In the genomic region with DNA sequence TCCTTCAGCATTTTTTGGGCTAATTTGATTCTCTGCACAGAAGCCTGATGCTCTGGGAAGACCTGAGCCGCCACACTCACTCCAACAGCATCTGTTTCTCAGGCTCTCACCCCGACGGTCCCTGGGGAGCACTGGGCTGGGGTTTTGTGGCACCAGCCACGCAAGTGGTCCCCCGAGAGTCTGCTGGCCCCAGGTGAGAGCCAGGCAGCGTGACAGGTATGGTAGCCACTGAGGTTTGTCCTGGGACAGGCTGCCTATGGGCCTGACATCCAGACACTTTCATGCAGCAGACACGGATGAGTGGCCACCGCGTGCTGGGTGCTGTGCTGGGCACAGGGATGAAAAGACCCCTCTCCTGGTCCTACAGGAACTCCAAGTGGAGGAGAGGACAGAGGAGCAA, we compare ENCODE assay signal across 20 cellular contexts. TPM values are rescaled to one million over a fixed set of nuclear protein-coding genes. Genes with fewer than 3 reads are reported as not detected.
DNase-seq lines count a peak whose midpoint lies in the region; FAIRE-seq and TF ChIP-seq lines count a peak whose summit lies in the region.
"Had no signal": no experiment of that assay in that cellular context is flagged by ENCODE, and none has a peak within 500 bp of the region (broad histone marks: within the 10 kb centered on the region; RNA-seq: fewer than 3 reads in every experiment).

No MANE protein-coding gene starts in this region.

- H2AFZ ChIP-seq in H1 (ENCODE audit: low read length), result no peak overlapping the region
- H2AFZ ChIP-seq: GM23248 had no signal

- no peak overlapping the region for H2BK5ac ChIP-seq in H1 (ENCODE audit: low read depth, low read length)

- peaks cover 14 to 24% (median 19%) of the 10 kb centered on the region in 11 experiments; a peak in 21 of 22 replicates for H3K9me3 ChIP-seq in BLaER1 treated with 17β-estradiol and CSF1 and Interleukin-3, amounts not matched to agents 10 nM and 100 nM (replicated peaks in 1 of 11)
- H3K9me3 ChIP-seq in H1 (ENCODE audit: insufficient read depth in 2 of 2, low read depth in 1 of 2, low read length in 1 of 2), result peaks cover 11 to 20% of the 10 kb centered on the region in 2 experiments

- peaks cover 0 to 11% of the 10 kb centered on the region in 2 experiments; a peak in 2 of 4 replicates for H3K79me2 ChIP-seq in H1 (ENCODE audit: control insufficient read depth in 1 of 2, insufficient read depth in 2 of 2, low read length in 2 of 2)

- H4K20me1 ChIP-seq in BLaER1 treated with 17β-estradiol and CSF1 and Interleukin-3, amounts not matched to agents 10 nM and 100 nM, result peaks cover 0 to 6% (median 0%) of the 10 kb centered on the region in 11 experiments; a peak in 2 of 22 replicates
- peaks cover 0 to 2% of the 10 kb centered on the region in 2 experiments for H4K20me1 ChIP-seq in H1 (replicated peaks in 1 of 2; ENCODE audit: control insufficient read depth in 1 of 2, insufficient read depth in 2 of 2, low read length in 2 of 2)

- CTCF ChIA-PET in H1 (lab: Charles Lee; ENCODE audit: partially characterized antibody), result interaction anchor here (0.7 to 1.2 kb wide), 2 partner anchors 10 to 358 kb away, joined by 3 read pairs; no protein-coding TSS in a partner anchor

- peaks cover 32 to 60% (median 41%) of the 10 kb centered on the region in 10 experiments for H3K4me1 ChIP-seq in BLaER1 treated with 17β-estradiol and CSF1 and Interleukin-3, amounts not matched to agents 10 nM and 100 nM
- H3K4me1 ChIP-seq in H1 (replicated peaks in 1 of 4; ENCODE audit: control insufficient read depth in 3 of 4, insufficient read depth in 4 of 4, low read length in 3 of 4), result peaks cover 0 to 3% (median 0%) of the 10 kb centered on the region in 4 experiments; a peak in 2 of 7 replicates

- no peak overlapping the region for H3K23ac ChIP-seq in H1 (ENCODE audit: insufficient read length)

- DNase-seq in H1 (ENCODE audit: low read depth in 1 of 2, low spot score in 2 of 2) (no peak), substantia nigra (lab: John Stamatoyannopoulos, UW) (no peak), foreskin melanocyte (no peak), NCI-H510A (lab: John Stamatoyannopoulos, UW) (no peak), activated gamma-delta T cell treated with Interleukin-2 at 50 U/mL for 16 hours (no peak)
- DNase-seq: ACHN; AML-193; CD8-positive, alpha-beta T cell; DMS 273 treated with DMSO at 0.1 percent for 48 hours; DMS53; DND-41; EL; GM23248; HCEC 1CT had no signal

- H3K79me1 ChIP-seq in H1 (ENCODE audit: low read depth, low read length), result peaks cover 2% of the 10 kb centered on the region

- TF ChIP-seq POLR2A in H1 (IDR thresholded peaks at IDR 0.05; ENCODE audit: control extremely low read depth in 1 of 2, low read depth in 2 of 2, low read length in 2 of 2), result no peak

- no peak overlapping the region for H3K9ac ChIP-seq in BLaER1 treated with 17β-estradiol and CSF1 and Interleukin-3, amounts not matched to agents 10 nM and 100 nM
- H3K9ac ChIP-seq in H1 (replicated peaks in 1 of 4; ENCODE audit: extremely low read depth in 1 of 4, low read depth in 3 of 4, low read length in 3 of 4), result no peak overlapping the region
- H3K9ac ChIP-seq: GM23248 had no signal

- 85% methylated on average over 9 of the region's 9 CpGs; no CpG with 5 or more reads in 1 of the 2 experiments for WGBS in H1 (ENCODE audit: extremely low coverage in 1 of 2, insufficient coverage in 1 of 2, insufficient read length in 1 of 2, insufficient replicate concordance in 2 of 2, low coverage in 1 of 2, low lambda C conversion rate in 2 of 2, missing lambda C conversion rate in 1 of 2), 2 experiments

- H3K14ac ChIP-seq in H1 (ENCODE audit: insufficient read length), result no peak overlapping the region

- no peak overlapping the region for H2BK12ac ChIP-seq in H1 (ENCODE audit: low read depth, low read length)

- H3K4me3 ChIP-seq in BLaER1 treated with 17β-estradiol and CSF1 and Interleukin-3, amounts not matched to agents 10 nM and 100 nM, result no peak overlapping the region
- no peak overlapping the region for H3K4me3 ChIP-seq in H1 (ENCODE audit: extremely low read depth in 1 of 4, insufficient read depth in 2 of 4, low read depth in 3 of 4, low read length in 4 of 4)
- H3K4me3 ChIP-seq: GM12878, GM23248 had no signal

- POLR2A ChIA-PET in H1 (lab: Charles Lee; ENCODE audit: partially characterized antibody), result no interaction called here

- no peak overlapping the region for H4K91ac ChIP-seq in H1 (replicated peaks; ENCODE audit: insufficient read length, low read length)

- no peak for TF ChIP-seq EP300 in H1 (IDR thresholded peaks at IDR 0.05; ENCODE audit: borderline replicate concordance in 1 of 2, low read depth in 2 of 2, low read length in 2 of 2)

- peak overlapping the region; percentile 73; the same call in 1 of the 2 replicates for H4K8ac ChIP-seq in H1 (ENCODE audit: extremely low read depth, insufficient read depth, low read length)

- H2BK120ac ChIP-seq in H1 (replicated peaks; ENCODE audit: low read depth, low read length), result no peak overlapping the region

- no peak for TF ChIP-seq RAD21 in H1 (IDR thresholded peaks at IDR 0.05 in 1 of 2, conservative IDR thresholded peaks at IDR 0.05 in 1 of 2; ENCODE audit: low read depth in 2 of 2, low read length in 2 of 2)

- no peak overlapping the region for H4K5ac ChIP-seq in H1 (ENCODE audit: insufficient read length, low read depth, low read length)

- peak overlapping the region in 10 of 11 experiments; percentile 26 to 88 (median 71); a peak in 20 of 22 replicates for H3K4me2 ChIP-seq in BLaER1 treated with 17β-estradiol and CSF1 and Interleukin-3, amounts not matched to agents 10 nM and 100 nM
- no peak overlapping the region for H3K4me2 ChIP-seq in H1 (ENCODE audit: insufficient read depth in 1 of 2, low read depth in 2 of 2, low read length in 2 of 2)

- H2AK5ac ChIP-seq in H1 (ENCODE audit: low read depth, low read length), result no peak overlapping the region

- TF ChIP-seq CTCF in H1 (IDR thresholded peaks at IDR 0.05; ENCODE audit: control extremely low read depth in 1 of 3, insufficient read depth in 1 of 3, low read depth in 1 of 3, low read length in 3 of 3), result no peak

- no peak overlapping the region for H2BK20ac ChIP-seq in H1 (ENCODE audit: low read length)

- H2BK15ac ChIP-seq in H1 (ENCODE audit: low read length), result no peak overlapping the region

- no peaks in the 10 kb centered on the region for H3K36me3 ChIP-seq in BLaER1 treated with 17β-estradiol and CSF1 and Interleukin-3, amounts not matched to agents 10 nM and 100 nM
- H3K36me3 ChIP-seq in H1 (ENCODE audit: control insufficient read depth in 2 of 4, insufficient read depth in 4 of 4, low read length in 3 of 4), result no peaks in the 10 kb centered on the region

- H3K56ac ChIP-seq in H1 (replicated peaks; ENCODE audit: insufficient read length, low read depth, low read length), result no peak overlapping the region

- no peaks in the 10 kb centered on the region for H3K23me2 ChIP-seq in H1 (ENCODE audit: low read depth, low read length)

- no peak overlapping the region for H3K18ac ChIP-seq in H1 (ENCODE audit: extremely low read depth, low read length)

- no peak overlapping the region for H3K27ac ChIP-seq in BLaER1 treated with 17β-estradiol and CSF1 and Interleukin-3, amounts not matched to agents 10 nM and 100 nM
- peak overlapping the region; percentile 6 for H3K27ac ChIP-seq in angular gyrus (ENCODE audit: low read depth, low read length)
- H3K27ac ChIP-seq in H1 (ENCODE audit: low read depth, low read length), result no peak overlapping the region
- H3K27ac ChIP-seq in substantia nigra (ENCODE audit: low read depth, low read length, poor library complexity, severe bottlenecking), result peak overlapping the region; percentile 28
- H3K27ac ChIP-seq: GM23248 had no signal

- FAIRE-seq in H1 (lab: Jason Lieb, UNC), result no peak
- FAIRE-seq: A204.1, GM12878, H54 had no signal

- H3K4ac ChIP-seq in H1 (replicated peaks; ENCODE audit: insufficient read length, low read depth, low read length), result no peak overlapping the region

- peaks cover 0 to 23% (median 5%) of the 10 kb centered on the region in 11 experiments; a peak in 7 of 22 replicates for H3K27me3 ChIP-seq in BLaER1 treated with 17β-estradiol and CSF1 and Interleukin-3, amounts not matched to agents 10 nM and 100 nM
- peaks cover 0 to 2% (median 0%) of the 10 kb centered on the region in 4 experiments; a peak in 1 of 7 replicates for H3K27me3 ChIP-seq in H1 (replicated peaks in 1 of 4; ENCODE audit: control insufficient read depth in 3 of 4, extremely low read depth in 1 of 4, insufficient read depth in 3 of 4, low read length in 3 of 4)

TF ChIP-seq in H1, 55 proteins besides CTCF, POLR2A, EP300 and RAD21:
- no peak for TF ChIP-seq EGR1 (IDR thresholded peaks at IDR 0.05; ENCODE audit: borderline replicate concordance, low read depth, low read length)
- no peak for TF ChIP-seq SP1 (IDR thresholded peaks at IDR 0.05; ENCODE audit: low read depth, low read length)
- TF ChIP-seq SP4 (IDR thresholded peaks at IDR 0.05; ENCODE audit: low read length), result no peak
- no peak for TF ChIP-seq TEAD4 (IDR thresholded peaks at IDR 0.05; ENCODE audit: low read depth, low read length)
- TF ChIP-seq SUZ12 (IDR thresholded peaks at IDR 0.05; ENCODE audit: low read length), result no peak
- no peak for TF ChIP-seq POLR2AphosphoS5 (IDR thresholded peaks at IDR 0.05; ENCODE audit: low read depth, low read length)
- TF ChIP-seq MAFK (IDR thresholded peaks at IDR 0.05; ENCODE audit: low read depth, low read length), result no peak
- no peak for TF ChIP-seq KDM4A (IDR thresholded peaks at IDR 0.05; ENCODE audit: low read depth, low read length, severe bottlenecking)

RNA-seq across cellular contexts. Expression of a gene that starts 11.0 kb away (rescaled TPM):
- total RNA-seq in H1 (2021; fragmentation: NEBNext Ultra II Directional; extraction: Animal tissue kit (Norgen Biotek cat#: 25700)), result 6.2 and 6.6 TPM in 2 replicates
- 1.9 and 2.2 TPM in 2 replicates for polyA plus RNA-seq in H1 (2011; rRNA removed)
- 1.7 TPM for polyA plus RNA-seq in H1 (2011; cell fraction: cytosol; rRNA removed)
- polyA plus RNA-seq in H1 (2011; cell fraction: nucleus; rRNA removed), result 3.2 TPM
- polyA plus RNA-seq in H1 (2012, experiment 1 of 2), result 1.9 to 2.8 TPM (median 2.2 TPM) in 4 replicates
- 1.4 TPM for polyA plus RNA-seq in H1 (2012, experiment 2 of 2)
- polyA plus RNA-seq in H1 (2013, experiment 1 of 2), result 2.6 TPM
- 2.9 TPM for polyA plus RNA-seq in H1 (2013, experiment 2 of 2)
- polyA minus RNA-seq in H1 (2011; rRNA and poly(A)+ RNA removed), result 1.5 and 2.4 TPM in 2 replicates
- polyA minus RNA-seq in H1 (2011; cell fraction: cytosol; rRNA and poly(A)+ RNA removed), result 0.95 TPM
- polyA minus RNA-seq in H1 (2011; cell fraction: nucleus; rRNA and poly(A)+ RNA removed), result 3.6 TPM
- total RNA-seq: GM12878, HT-29 had no signal
- polyA plus RNA-seq: GM12878 had no signal

Comparison
In these comparisons a context has a peak if more than half of its experiments do, and no peak if none do; other contexts are left out.
1. H3K27ac ChIP-seq: peak in angular gyrus (single experiment) and substantia nigra (single experiment); none in BLaER1 treated with 17β-estradiol and CSF1 and Interleukin-3, amounts not matched to agents 10 nM and 100 nM (0 of 11) and H1 (single experiment).
2. H3K4me2 ChIP-seq: peak in BLaER1 treated with 17β-estradiol and CSF1 and Interleukin-3, amounts not matched to agents 10 nM and 100 nM (10 of 11); none in H1 (0 of 2).